Comparison of ENCODE assay signal across 1 cellular context in genomic region chr19:36213793-36214387, GRCh38.
TF ChIP-seq lines count a peak whose summit lies in the region.

No MANE protein-coding gene starts in this region.

TF ChIP-seq in HEK293, 187 proteins besides CTCF, POLR2A, EP300 and RAD21 (continued from another document and continues in another):
- TF ChIP-seq PRDM4 (tag by site-specific recombination; IDR thresholded peaks at IDR 0.05), result peak; percentile 74
- no peak for TF ChIP-seq ZNF654 (tag by site-specific recombination; IDR thresholded peaks at IDR 0.05; ENCODE audit: low read depth)
- TF ChIP-seq ZSCAN18 (tag by site-specific recombination; IDR thresholded peaks at IDR 0.05), result peak; percentile 81; the same call in 1 of the 2 replicates
- TF ChIP-seq, protein P1, sequence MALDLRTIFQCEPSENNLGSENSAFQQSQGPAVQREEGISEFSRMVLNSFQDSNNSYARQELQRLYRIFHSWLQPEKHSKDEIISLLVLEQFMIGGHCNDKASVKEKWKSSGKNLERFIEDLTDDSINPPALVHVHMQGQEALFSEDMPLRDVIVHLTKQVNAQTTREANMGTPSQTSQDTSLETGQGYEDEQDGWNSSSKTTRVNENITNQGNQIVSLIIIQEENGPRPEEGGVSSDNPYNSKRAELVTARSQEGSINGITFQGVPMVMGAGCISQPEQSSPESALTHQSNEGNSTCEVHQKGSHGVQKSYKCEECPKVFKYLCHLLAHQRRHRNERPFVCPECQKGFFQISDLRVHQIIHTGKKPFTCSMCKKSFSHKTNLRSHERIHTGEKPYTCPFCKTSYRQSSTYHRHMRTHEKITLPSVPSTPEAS (tag by site-specific recombination; IDR thresholded peaks at IDR 0.05), result peak; percentile 7; the same call in 1 of the 2 replicates
- TF ChIP-seq ZNF239 (tag by site-specific recombination; IDR thresholded peaks at IDR 0.05), result peak; percentile 92
- TF ChIP-seq, protein P2, sequence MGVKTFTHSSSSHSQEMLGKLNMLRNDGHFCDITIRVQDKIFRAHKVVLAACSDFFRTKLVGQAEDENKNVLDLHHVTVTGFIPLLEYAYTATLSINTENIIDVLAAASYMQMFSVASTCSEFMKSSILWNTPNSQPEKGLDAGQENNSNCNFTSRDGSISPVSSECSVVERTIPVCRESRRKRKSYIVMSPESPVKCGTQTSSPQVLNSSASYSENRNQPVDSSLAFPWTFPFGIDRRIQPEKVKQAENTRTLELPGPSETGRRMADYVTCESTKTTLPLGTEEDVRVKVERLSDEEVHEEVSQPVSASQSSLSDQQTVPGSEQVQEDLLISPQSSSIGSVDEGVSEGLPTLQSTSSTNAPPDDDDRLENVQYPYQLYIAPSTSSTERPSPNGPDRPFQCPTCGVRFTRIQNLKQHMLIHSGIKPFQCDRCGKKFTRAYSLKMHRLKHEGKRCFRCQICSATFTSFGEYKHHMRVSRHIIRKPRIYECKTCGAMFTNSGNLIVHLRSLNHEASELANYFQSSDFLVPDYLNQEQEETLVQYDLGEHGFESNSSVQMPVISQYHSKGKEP (tag by site-specific recombination; IDR thresholded peaks at IDR 0.05), result no peak
- TF ChIP-seq SETDB1 (IDR thresholded peaks at IDR 0.05; ENCODE audit: insufficient read length, low read length), result no peak
- no peak for TF ChIP-seq ZNF692 (tag by site-specific recombination; IDR thresholded peaks at IDR 0.05)
- peak; percentile 76; the same call in 1 of the 2 replicates for TF ChIP-seq ZNF747 (tag by site-specific recombination; IDR thresholded peaks at IDR 0.05)
- TF ChIP-seq, protein P3, sequence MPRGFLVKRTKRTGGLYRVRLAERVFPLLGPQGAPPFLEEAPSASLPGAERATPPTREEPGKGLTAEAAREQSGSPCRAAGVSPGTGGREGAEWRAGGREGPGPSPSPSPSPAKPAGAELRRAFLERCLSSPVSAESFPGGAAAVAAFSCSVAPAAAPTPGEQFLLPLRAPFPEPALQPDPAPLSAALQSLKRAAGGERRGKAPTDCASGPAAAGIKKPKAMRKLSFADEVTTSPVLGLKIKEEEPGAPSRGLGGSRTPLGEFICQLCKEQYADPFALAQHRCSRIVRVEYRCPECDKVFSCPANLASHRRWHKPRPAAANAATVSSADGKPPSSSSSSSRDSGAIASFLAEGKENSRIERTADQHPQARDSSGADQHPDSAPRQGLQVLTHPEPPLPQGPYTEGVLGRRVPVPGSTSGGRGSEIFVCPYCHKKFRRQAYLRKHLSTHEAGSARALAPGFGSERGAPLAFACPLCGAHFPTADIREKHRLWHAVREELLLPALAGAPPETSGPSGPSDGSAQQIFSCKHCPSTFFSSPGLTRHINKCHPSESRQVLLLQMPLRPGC (tag by site-specific recombination; IDR thresholded peaks at IDR 0.05), result peak; percentile 32
- TF ChIP-seq, protein P4, sequence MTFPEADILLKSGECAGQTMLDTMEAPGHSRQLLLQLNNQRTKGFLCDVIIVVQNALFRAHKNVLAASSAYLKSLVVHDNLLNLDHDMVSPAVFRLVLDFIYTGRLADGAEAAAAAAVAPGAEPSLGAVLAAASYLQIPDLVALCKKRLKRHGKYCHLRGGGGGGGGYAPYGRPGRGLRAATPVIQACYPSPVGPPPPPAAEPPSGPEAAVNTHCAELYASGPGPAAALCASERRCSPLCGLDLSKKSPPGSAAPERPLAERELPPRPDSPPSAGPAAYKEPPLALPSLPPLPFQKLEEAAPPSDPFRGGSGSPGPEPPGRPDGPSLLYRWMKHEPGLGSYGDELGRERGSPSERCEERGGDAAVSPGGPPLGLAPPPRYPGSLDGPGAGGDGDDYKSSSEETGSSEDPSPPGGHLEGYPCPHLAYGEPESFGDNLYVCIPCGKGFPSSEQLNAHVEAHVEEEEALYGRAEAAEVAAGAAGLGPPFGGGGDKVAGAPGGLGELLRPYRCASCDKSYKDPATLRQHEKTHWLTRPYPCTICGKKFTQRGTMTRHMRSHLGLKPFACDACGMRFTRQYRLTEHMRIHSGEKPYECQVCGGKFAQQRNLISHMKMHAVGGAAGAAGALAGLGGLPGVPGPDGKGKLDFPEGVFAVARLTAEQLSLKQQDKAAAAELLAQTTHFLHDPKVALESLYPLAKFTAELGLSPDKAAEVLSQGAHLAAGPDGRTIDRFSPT (tag by site-specific recombination; IDR thresholded peaks at IDR 0.05), result no peak
- TF ChIP-seq REST (tag by site-specific recombination; IDR thresholded peaks at IDR 0.05), result no peak; the same call in 1 of the 2 replicates
- no peak for TF ChIP-seq GLI2 (tag by site-specific recombination; IDR thresholded peaks at IDR 0.05; ENCODE audit: borderline replicate concordance, low read depth)
- TF ChIP-seq ZNF19 (tag by site-specific recombination; IDR thresholded peaks at IDR 0.05; ENCODE audit: low read depth), result no peak
- TF ChIP-seq BCL11A (tag by site-specific recombination; IDR thresholded peaks at IDR 0.05; ENCODE audit: low read depth), result no peak
- TF ChIP-seq ZNF48 (tag by site-specific recombination; IDR thresholded peaks at IDR 0.05), result no peak
- TF ChIP-seq, protein P5, sequence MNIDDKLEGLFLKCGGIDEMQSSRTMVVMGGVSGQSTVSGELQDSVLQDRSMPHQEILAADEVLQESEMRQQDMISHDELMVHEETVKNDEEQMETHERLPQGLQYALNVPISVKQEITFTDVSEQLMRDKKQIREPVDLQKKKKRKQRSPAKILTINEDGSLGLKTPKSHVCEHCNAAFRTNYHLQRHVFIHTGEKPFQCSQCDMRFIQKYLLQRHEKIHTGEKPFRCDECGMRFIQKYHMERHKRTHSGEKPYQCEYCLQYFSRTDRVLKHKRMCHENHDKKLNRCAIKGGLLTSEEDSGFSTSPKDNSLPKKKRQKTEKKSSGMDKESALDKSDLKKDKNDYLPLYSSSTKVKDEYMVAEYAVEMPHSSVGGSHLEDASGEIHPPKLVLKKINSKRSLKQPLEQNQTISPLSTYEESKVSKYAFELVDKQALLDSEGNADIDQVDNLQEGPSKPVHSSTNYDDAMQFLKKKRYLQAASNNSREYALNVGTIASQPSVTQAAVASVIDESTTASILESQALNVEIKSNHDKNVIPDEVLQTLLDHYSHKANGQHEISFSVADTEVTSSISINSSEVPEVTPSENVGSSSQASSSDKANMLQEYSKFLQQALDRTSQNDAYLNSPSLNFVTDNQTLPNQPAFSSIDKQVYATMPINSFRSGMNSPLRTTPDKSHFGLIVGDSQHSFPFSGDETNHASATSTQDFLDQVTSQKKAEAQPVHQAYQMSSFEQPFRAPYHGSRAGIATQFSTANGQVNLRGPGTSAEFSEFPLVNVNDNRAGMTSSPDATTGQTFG (tag by site-specific recombination; IDR thresholded peaks at IDR 0.05; ENCODE audit: borderline replicate concordance), result 0 out of 2 replicates have a peak, but pooled peaks have one; percentile 65
- TF ChIP-seq GFI1B (tag by site-specific recombination; IDR thresholded peaks at IDR 0.05), result peak; percentile 93; the same call in 1 of the 2 replicates
- TF ChIP-seq SCRT2 (tag by site-specific recombination; IDR thresholded peaks at IDR 0.05), result no peak; the same call in none of the 2 replicates
- TF ChIP-seq REPIN1 (tag by site-specific recombination; IDR thresholded peaks at IDR 0.05; ENCODE audit: low read depth), result peak; percentile 93; the same call in 1 of the 2 replicates
- TF ChIP-seq ZNF266 (tag by site-specific recombination; IDR thresholded peaks at IDR 0.05; ENCODE audit: low read depth), result no peak
- TF ChIP-seq ZNF2 (tag by site-specific recombination; IDR thresholded peaks at IDR 0.05), result peak; percentile 95
- peak; percentile 99; the same call in 1 of the 2 replicates for TF ChIP-seq ZNF311 (tag by site-specific recombination; IDR thresholded peaks at IDR 0.05; ENCODE audit: borderline replicate concordance)
- TF ChIP-seq ZNF280D (tag by site-specific recombination; IDR thresholded peaks at IDR 0.05), result peak; percentile 56; the same call in 1 of the 2 replicates
- TF ChIP-seq, protein P6, sequence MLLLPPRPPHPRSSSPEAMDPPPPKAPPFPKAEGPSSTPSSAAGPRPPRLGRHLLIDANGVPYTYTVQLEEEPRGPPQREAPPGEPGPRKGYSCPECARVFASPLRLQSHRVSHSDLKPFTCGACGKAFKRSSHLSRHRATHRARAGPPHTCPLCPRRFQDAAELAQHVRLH (tag by site-specific recombination; IDR thresholded peaks at IDR 0.05), result no peak
- no peak for TF ChIP-seq ZNF274 (IDR thresholded peaks at IDR 0.05; ENCODE audit: low read length)
- TF ChIP-seq ZNF274 (tag by site-specific recombination; IDR thresholded peaks at IDR 0.05; ENCODE audit: borderline replicate concordance), result no peak
- no peak for TF ChIP-seq ZNF140 (tag by site-specific recombination; IDR thresholded peaks at IDR 0.05)
